In the genomic region with DNA sequence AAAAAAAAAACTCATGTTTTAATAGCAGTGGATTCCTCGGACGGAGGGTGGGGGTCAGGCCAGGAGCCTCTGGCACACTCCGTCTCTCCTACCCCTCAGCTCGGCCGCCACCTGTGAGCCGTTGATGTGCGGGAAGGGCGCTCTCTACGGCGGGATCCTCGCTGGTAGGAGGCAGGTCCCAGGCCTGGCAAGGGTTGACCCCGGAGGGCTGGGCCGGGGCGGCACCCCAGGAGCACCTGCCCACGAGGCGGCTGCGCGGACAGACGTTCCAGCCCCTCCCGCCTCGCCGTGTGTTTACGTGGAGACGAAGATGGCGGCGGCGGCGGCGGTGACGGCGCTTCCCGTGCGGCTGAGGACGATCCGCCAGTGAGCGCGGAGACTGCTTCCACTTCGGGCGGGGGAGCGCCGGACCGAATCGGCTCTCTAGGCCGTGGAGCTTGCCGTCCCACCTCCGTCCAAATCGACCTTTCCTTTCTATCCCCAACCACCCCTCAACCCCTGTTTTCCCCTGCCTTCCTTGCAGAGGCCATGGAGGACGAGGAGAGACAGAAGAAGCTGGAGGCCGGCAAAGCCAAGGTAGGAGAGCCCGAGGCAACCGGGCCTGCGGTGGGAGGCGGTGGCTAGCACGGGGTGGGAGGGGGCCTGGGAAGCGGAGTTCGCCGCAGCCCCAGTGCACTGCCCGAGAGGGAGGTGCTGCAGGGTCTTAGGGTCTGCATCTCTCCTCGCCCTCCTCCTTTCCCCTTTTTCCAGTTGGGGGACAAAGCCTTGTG, we compare ENCODE assay signal across 8 cellular contexts. TPM values are rescaled to one million over a fixed set of nuclear protein-coding genes. Genes with fewer than 3 reads are reported as not detected.
A peak's percentile ranks its signal among the peaks of the same experiment; 100 is the strongest.
DNase-seq lines count a peak whose midpoint lies in the region; ATAC-seq, FAIRE-seq and TF ChIP-seq lines count a peak whose summit lies in the region.

A gene (plus strand): TSS at position 291 of the 770 bp plus-strand sequence. CDS start 238 bp downstream, at position 529.

- H3K36me3 ChIP-seq in Loucy (ENCODE audit: insufficient read depth, low read length) (no peaks in the 10 kb centered on the region), SJCRH30 (no peaks in the 10 kb centered on the region)

- peak; percentile 94 for ATAC-seq in omental fat pad (ENCODE audit: low FRiP score)

- no peaks in the 10 kb centered on the region for H3K9me3 ChIP-seq in Loucy (ENCODE audit: insufficient read depth, low read depth, low read length)
- H3K9me3 ChIP-seq in SJCRH30 (replicated peaks) = no peaks in the 10 kb centered on the region

- peak within 1 kb of the TSS; percentile 92 for H2AFZ ChIP-seq in Loucy (ENCODE audit: low read length)

- H3K27me3 ChIP-seq in Loucy (ENCODE audit: insufficient read depth, low read length, poor library complexity, severe bottlenecking) (no peaks in the 10 kb centered on the region), SJCRH30 (no peaks in the 10 kb centered on the region)

- in situ Hi-C loops in G401 (cut with HindIII; ENCODE audit: low sequenced_read_pairs) = no loop called here

- peak; percentile 90 for TF ChIP-seq POLR2A in H54 (IDR thresholded peaks at IDR 0.05; ENCODE audit: low read depth, low read length)

- H3K27ac ChIP-seq in SJCRH30 (peak within 1 kb of the TSS; percentile 92), temporal lobe (ENCODE audit: low read depth, low read length) (peak within 1 kb of the TSS; percentile 88)

- H4K20me1 ChIP-seq in Loucy (ENCODE audit: insufficient read depth, low read length, poor library complexity, severe bottlenecking) = peaks cover 35% of the 10 kb centered on the region

- TF ChIP-seq CTCF in Loucy (conservative IDR thresholded peaks at IDR 0.05; ENCODE audit: low read length) = no peak
- TF ChIP-seq CTCF in omental fat pad (IDR thresholded peaks at IDR 0.05) = no peak

- H3K9ac ChIP-seq in Loucy (ENCODE audit: low read depth, low read length, poor library complexity, severe bottlenecking) = peak within 1 kb of the TSS; percentile 89

- H3K4me2 ChIP-seq in Loucy (ENCODE audit: low read depth, low read length, poor library complexity, severe bottlenecking) = peak within 1 kb of the TSS; percentile 97

- DNase-seq in G401 (ENCODE audit: low spot score) = peak; percentile 91
- peak; percentile 84 for DNase-seq in H54 (ENCODE audit: insufficient read length, low spot score)
- peak; percentile 89 to 90 for DNase-seq in SJCRH30
- DNase-seq in activated naive CD4-positive, alpha-beta T cell treated with Interleukin-2 at 50 U/mL for 16 hours = peak; percentile 89
- peak; percentile 85 for DNase-seq in germinal center (ENCODE audit: low spot score)
- peak; percentile 58 for DNase-seq in omental fat pad (ENCODE audit: low spot score)

- peaks cover 48% of the 10 kb centered on the region for H3K4me1 ChIP-seq in Loucy (ENCODE audit: insufficient read depth, low read length, poor library complexity, severe bottlenecking)
- H3K4me1 ChIP-seq in SJCRH30 = peaks cover 11% of the 10 kb centered on the region

- H3K9me2 ChIP-seq in Loucy (replicated peaks; ENCODE audit: low read depth, low read length) = no peaks in the 10 kb centered on the region

- H3K79me2 ChIP-seq in Loucy (ENCODE audit: insufficient read depth, low read length) = peaks cover 62% of the 10 kb centered on the region

- no peak for FAIRE-seq in H54 (lab: Jason Lieb, UNC)

- peak within 1 kb of the TSS; percentile 87 for H3K4me3 ChIP-seq in Loucy (ENCODE audit: low read length, poor library complexity, severe bottlenecking)
- peak within 1 kb of the TSS; percentile 94 for H3K4me3 ChIP-seq in SJCRH30

- H3F3A ChIP-seq in Loucy (ENCODE audit: low read depth) = peaks cover 3% of the 10 kb centered on the region; the same call in 1 of the 2 replicates

RNA-seq across cellular contexts. Expression of the gene that starts here (rescaled TPM):
- total RNA-seq in G401 (2014; rRNA removed; shearing (Covaris generic)) = 15.4 and 20.4 TPM in 2 replicates
- total RNA-seq in SJCRH30 (2014; rRNA removed; shearing (Covaris generic)) = 49.8 and 69.9 TPM in 2 replicates
- total RNA-seq in omental fat pad = 10 to 100 TPM; 44.4 to 73.9 (median 62.7) TPM
- 190 TPM for total RNA-seq in temporal lobe

Comparison
In these comparisons a context has a peak if more than half of its experiments do, and no peak if none do; other contexts are left out.
1. Peak in every context shown above with its lines: DNase-seq, ATAC-seq, H3K4me3 ChIP-seq and H3K27ac ChIP-seq.